2 cellular contexts compared by ENCODE assay signal in genomic region chr16:89581861-89582563, GRCh38.
TF ChIP-seq lines count a peak whose summit lies in the region.

No MANE protein-coding gene starts in this region.

TF ChIP-seq in GM12878, 131 proteins besides CTCF, POLR2A, EP300 and RAD21:
- TF ChIP-seq NFXL1 (IDR thresholded peaks at IDR 0.05; ENCODE audit: borderline replicate concordance) = no peak
- no peak for TF ChIP-seq E2F8 (IDR thresholded peaks at IDR 0.05; ENCODE audit: low read depth, partially characterized antibody)
- no peak for TF ChIP-seq SP1 (IDR thresholded peaks at IDR 0.05; ENCODE audit: low read depth, low read length)
- 0 out of 2 replicates have a peak, but pooled peaks have one; percentile 22 for TF ChIP-seq NR2F1 (conservative IDR thresholded peaks at IDR 0.05)
- no peak for TF ChIP-seq NBN (IDR thresholded peaks at IDR 0.05)
TF ChIP-seq in GM12878: peak in this region for 1.

TF ChIP-seq in HepG2, 621 proteins besides CTCF, POLR2A, EP300 and RAD21 (continues in another document):
- peak; percentile 35; the same call in 1 of the 2 replicates for TF ChIP-seq MYC (CRISPR knock-in tag; IDR thresholded peaks at IDR 0.05; ENCODE audit: borderline replicate concordance)
- no peak for TF ChIP-seq ZBTB46 (CRISPR knock-in tag; IDR thresholded peaks at IDR 0.05; ENCODE audit: borderline replicate concordance)
- TF ChIP-seq ADNP (CRISPR knock-in tag; IDR thresholded peaks at IDR 0.05) = no peak
- no peak for TF ChIP-seq ZNF883 (CRISPR knock-in tag; IDR thresholded peaks at IDR 0.05; ENCODE audit: not compliant biosample characterization)
- no peak for TF ChIP-seq EHMT2 (IDR thresholded peaks at IDR 0.05; ENCODE audit: borderline replicate concordance, low read depth, low read length)
- peak; percentile 99 for TF ChIP-seq NR2F6 (IDR thresholded peaks at IDR 0.05)
- TF ChIP-seq NR2F6 (CRISPR knock-in tag; IDR thresholded peaks at IDR 0.05) = peak; percentile 99
- TF ChIP-seq HIC2 (CRISPR knock-in tag; IDR thresholded peaks at IDR 0.05; ENCODE audit: low read depth) = peak; percentile 81
- TF ChIP-seq ZSCAN12 (CRISPR knock-in tag; IDR thresholded peaks at IDR 0.05) = no peak
- TF ChIP-seq ATF2 (CRISPR knock-in tag; IDR thresholded peaks at IDR 0.05) = no peak
- no peak for TF ChIP-seq ZNF414 (CRISPR knock-in tag; IDR thresholded peaks at IDR 0.05)
- peak; percentile 80 for TF ChIP-seq ZNF687 (CRISPR knock-in tag; IDR thresholded peaks at IDR 0.05)
- no peak for TF ChIP-seq MED13 (CRISPR knock-in tag; IDR thresholded peaks at IDR 0.05)
- TF ChIP-seq TOE1 (CRISPR knock-in tag; IDR thresholded peaks at IDR 0.05) = no peak
- TF ChIP-seq CAMTA2 (CRISPR knock-in tag; IDR thresholded peaks at IDR 0.05; ENCODE audit: borderline replicate concordance) = no peak
- peak; percentile 99 for TF ChIP-seq ELF3 (CRISPR knock-in tag; IDR thresholded peaks at IDR 0.05)
- TF ChIP-seq ZNF609 (CRISPR knock-in tag; IDR thresholded peaks at IDR 0.05; ENCODE audit: borderline replicate concordance) = peak; percentile 54; the same call in 1 of the 2 replicates
- TF ChIP-seq TEAD3 (CRISPR knock-in tag; optimal IDR thresholded peaks at IDR 0.05; ENCODE audit: borderline replicate concordance) = no peak
- TF ChIP-seq MNT (IDR thresholded peaks at IDR 0.05) = peak; percentile 63
- no peak for TF ChIP-seq SNRNP70 (IDR thresholded peaks at IDR 0.05; ENCODE audit: low read depth, low read length)
- 0 out of 2 replicates have a peak, but pooled peaks have one; percentile 17 for TF ChIP-seq UBTF (CRISPR knock-in tag; IDR thresholded peaks at IDR 0.05)
- peak; percentile 90 for TF ChIP-seq SKI (IDR thresholded peaks at IDR 0.05; ENCODE audit: partially characterized antibody)
- peak; percentile 74 for TF ChIP-seq HDAC1 (CRISPR knock-in tag; IDR thresholded peaks at IDR 0.05)
- TF ChIP-seq FOSL2 (CRISPR knock-in tag; IDR thresholded peaks at IDR 0.05) = peak; percentile 55
- TF ChIP-seq SOX5 (CRISPR knock-in tag; IDR thresholded peaks at IDR 0.05; ENCODE audit: borderline replicate concordance) = peak; percentile 47; the same call in 1 of the 2 replicates
- no peak for TF ChIP-seq SP1 (IDR thresholded peaks at IDR 0.05)
- 0 out of 2 replicates have a peak, but pooled peaks have one; percentile 13 for TF ChIP-seq SP1 (CRISPR knock-in tag; IDR thresholded peaks at IDR 0.05)
- peak; percentile 96 to 97 for TF ChIP-seq NR2F1 (CRISPR knock-in tag; IDR thresholded peaks at IDR 0.05)
- TF ChIP-seq POGZ (CRISPR knock-in tag; IDR thresholded peaks at IDR 0.05) = 0 out of 2 replicates have a peak, but pooled peaks have one; percentile 20
- TF ChIP-seq MXI1 (IDR thresholded peaks at IDR 0.05; ENCODE audit: borderline replicate concordance, low read depth, low read length) = 0 out of 3 replicates have a peak, but pooled peaks have one; percentile 30
- peak; percentile 68 for TF ChIP-seq ARID5B (CRISPR knock-in tag; IDR thresholded peaks at IDR 0.05)
